8 cellular contexts compared by ENCODE assay signal in genomic region chr7:150405584-150406310, GRCh38. TPM values are rescaled to one million over a fixed set of nuclear protein-coding genes. Genes with fewer than 3 reads are reported as not detected.
DNase-seq lines count a peak whose midpoint lies in the region; ATAC-seq and TF ChIP-seq lines count a peak whose summit lies in the region.

No MANE protein-coding gene starts in this region.

- peak overlapping the region; percentile 32 for H2BK5ac ChIP-seq in trophoblast cell (ENCODE audit: low read depth, low read length, poor library complexity)

- POLR2A ChIA-PET in Caco-2 (lab: Charles Lee): interaction anchor here (0.6 to 1.8 kb wide), 4 partner anchors 22 to 90 kb away, joined by 3 to 5 read pairs (median 4); no protein-coding TSS in a partner anchor

- H3K9me3 ChIP-seq in Caco-2: no peaks in the 10 kb centered on the region
- H3K9me3 ChIP-seq in cardiac muscle cell (ENCODE audit: low read depth): no peaks in the 10 kb centered on the region
- H3K9me3 ChIP-seq in trophoblast cell (ENCODE audit: insufficient read depth, low read depth, low read length): peaks cover 1% of the 10 kb centered on the region

- peak overlapping the region; percentile 94 for H3K4ac ChIP-seq in trophoblast cell (ENCODE audit: low read depth, low read length)

- ATAC-seq in activated naive CD4-positive, alpha-beta T cell treated with anti-CD3 and anti-CD28 coated beads, Interleukin-2, amount 50 U/mL, for 72 hours: peak; percentile 34 to 35
- ATAC-seq in GM21515 (IDR thresholded peaks at IDR 0.05; ENCODE audit: unreplicated experiment): no peak
- ATAC-seq in GM21367 (IDR thresholded peaks at IDR 0.05; ENCODE audit: unreplicated experiment): no peak

- CTCF ChIA-PET in Caco-2 (lab: Charles Lee): interaction anchor here (0.7 to 1.2 kb wide), 2 partner anchors 28 to 321 kb away, joined by 5 to 7 read pairs; no protein-coding TSS in a partner anchor

- H3K36me3 Mint-ChIP-seq in Caco-2 (ENCODE audit: insufficient read depth, unreplicated experiment): peaks cover 6% of the 10 kb centered on the region
- no peaks in the 10 kb centered on the region for H3K36me3 Mint-ChIP-seq in activated naive CD4-positive, alpha-beta T cell treated with anti-CD3 and anti-CD28 coated beads, Interleukin-2, amount 50 U/mL, for 72 hours

- H3K4me1 Mint-ChIP-seq in Caco-2 (ENCODE audit: low read depth, unreplicated experiment): peaks cover 37% of the 10 kb centered on the region

- no TSS peak for BruUV-seq in Caco-2 (replicated peaks; lab: Mats Ljungman, UMichigan)

- H3K4me3 Mint-ChIP-seq in Caco-2 (ENCODE audit: unreplicated experiment): peak overlapping the region; percentile 88

- no CpG with 5 or more reads among the region's 35 CpGs for WGBS in trophoblast cell (ENCODE audit: extremely low coverage, insufficient coverage, insufficient read length)

- H3K14ac ChIP-seq in trophoblast cell (ENCODE audit: low read length): peak overlapping the region; percentile 91

- no peaks in the 10 kb centered on the region for H3K27me3 Mint-ChIP-seq in Caco-2 (ENCODE audit: insufficient read depth, unreplicated experiment)

- TF ChIP-seq CTCF in Caco-2 (IDR thresholded peaks at IDR 0.05; ENCODE audit: insufficient read depth in 1 of 2, low read depth in 1 of 2, low read length in 1 of 2, severe bottlenecking in 1 of 2, unreplicated experiment in 1 of 2) (no peak), LNCaP clone FGC (IDR thresholded peaks at IDR 0.05; ENCODE audit: control insufficient read depth, extremely low read depth, insufficient read depth) (no peak), cardiac muscle cell (IDR thresholded peaks at IDR 0.05; ENCODE audit: low read depth, low read length) (no peak)

- no peaks in the 10 kb centered on the region for H3K9me3 Mint-ChIP-seq in Caco-2 (ENCODE audit: unreplicated experiment)
- H3K9me3 Mint-ChIP-seq in activated naive CD4-positive, alpha-beta T cell treated with anti-CD3 and anti-CD28 coated beads, Interleukin-2, amount 50 U/mL, for 72 hours: no peaks in the 10 kb centered on the region

- H3K4me3 ChIP-seq in Caco-2 (ENCODE audit: low read depth, low read length) (peak overlapping the region; percentile 83), LNCaP clone FGC (ENCODE audit: low read depth, low read length) (peak overlapping the region; percentile 62), cardiac muscle cell (peak overlapping the region; percentile 66), trophoblast cell (ENCODE audit: low read depth, low read length) (peak overlapping the region; percentile 75)

- H3K79me2 ChIP-seq in trophoblast cell (ENCODE audit: control insufficient read depth, insufficient read depth, low read length, poor library complexity): peaks cover 36% of the 10 kb centered on the region

- peak overlapping the region; percentile 45 for H3K27ac Mint-ChIP-seq in Caco-2 (ENCODE audit: unreplicated experiment)
- H3K27ac Mint-ChIP-seq in activated naive CD4-positive, alpha-beta T cell treated with anti-CD3 and anti-CD28 coated beads, Interleukin-2, amount 50 U/mL, for 72 hours: peak overlapping the region; percentile 45 to 90

- H3K27me3 ChIP-seq in Caco-2 (replicated peaks; ENCODE audit: control insufficient read depth, insufficient read depth, low read length) (no peaks in the 10 kb centered on the region), cardiac muscle cell (no peaks in the 10 kb centered on the region), trophoblast cell (ENCODE audit: insufficient read depth, low read length) (no peaks in the 10 kb centered on the region)

- H3K23ac ChIP-seq in trophoblast cell (ENCODE audit: low read length): no peak overlapping the region

- peak overlapping the region; percentile 78 for H3K18ac ChIP-seq in trophoblast cell (ENCODE audit: low read length)

- H3K4me1 ChIP-seq in Caco-2 (peaks cover 42% of the 10 kb centered on the region), cardiac muscle cell (ENCODE audit: low read depth) (peaks cover 13% of the 10 kb centered on the region), trophoblast cell (ENCODE audit: control insufficient read depth in 1 of 2, insufficient read depth in 2 of 2, low read length in 2 of 2) (peaks cover 37 to 53% of the 10 kb centered on the region in 2 experiments)

- DNase-seq in Caco-2 (peak; percentile 42 to 55), LNCaP clone FGC (ENCODE audit: low read depth) (no peak), cardiac muscle cell (ENCODE audit: low read depth in 1 of 2, low spot score in 1 of 2) (peak in 1 of 2 donors; percentile 68), trophoblast cell (peak in 1 of 2 donors; percentile 10), OCI-M2 (lab: John Stamatoyannopoulos, UW; ENCODE audit: unreplicated experiment) (no peak)
- DNase-seq in activated naive CD4-positive, alpha-beta T cell treated with anti-CD3 and anti-CD28 coated beads, Interleukin-2, amount 50 U/mL, for 72 hours (ENCODE audit: low spot score in 2 of 2): peak in 1 of 2 donors; percentile 54

- H3K4me2 ChIP-seq in trophoblast cell (ENCODE audit: low read length): peak overlapping the region; percentile 56

- peak overlapping the region; percentile 88 for H2AFZ ChIP-seq in trophoblast cell (ENCODE audit: insufficient read depth, low read length, poor library complexity)

- H3K79me1 ChIP-seq in trophoblast cell (ENCODE audit: low read length): peaks cover 56% of the 10 kb centered on the region

- H4K12ac ChIP-seq in trophoblast cell (ENCODE audit: low read depth, low read length): peak overlapping the region; percentile 92

- peak overlapping the region; percentile 42 for H2AK5ac ChIP-seq in trophoblast cell (ENCODE audit: low read length)

- H3K36me3 ChIP-seq in Caco-2 (ENCODE audit: control insufficient read depth, insufficient read depth, low read length) (no peaks in the 10 kb centered on the region), cardiac muscle cell (no peaks in the 10 kb centered on the region), trophoblast cell (ENCODE audit: control insufficient read depth in 1 of 2, insufficient read depth in 2 of 2, low read length in 2 of 2) (peaks cover 29 to 30% of the 10 kb centered on the region in 2 experiments)

- intact Hi-C loops in Caco-2 (cut with micrococcal nuclease; ENCODE audit: unreplicated experiment): loop anchor here (1.0 kb wide), 5 partner anchors 16 to 49 kb away; partner anchors contain the start of genes REPIN1 and ZNF775

- peak overlapping the region; percentile 99 for H4K91ac ChIP-seq in trophoblast cell (ENCODE audit: low read depth, low read length)

- peak overlapping the region; percentile 44 for H3K9ac ChIP-seq in trophoblast cell (ENCODE audit: low read length)

- H2BK120ac ChIP-seq in trophoblast cell (ENCODE audit: insufficient read depth, low read length, poor library complexity): peak overlapping the region; percentile 98

- H4K8ac ChIP-seq in trophoblast cell (ENCODE audit: low read depth, low read length): peak overlapping the region; percentile 95

- peak overlapping the region; percentile 48 for H2BK12ac ChIP-seq in trophoblast cell (ENCODE audit: low read length)

- H3K27ac ChIP-seq in cardiac muscle cell (peak overlapping the region; percentile 15), trophoblast cell (ENCODE audit: low read depth, low read length) (peak overlapping the region; percentile 96)

RNA-seq across cellular contexts. Expression of gene ZNF775, which starts 26.6 kb away (rescaled TPM):
- total RNA-seq in Caco-2 (2022) (4.0 and 4.4 TPM in 2 replicates), cardiac muscle cell (31.7 and 34.3 TPM in 2 replicates)
- total RNA-seq in activated naive CD4-positive, alpha-beta T cell treated with anti-CD3 and anti-CD28 coated beads, Interleukin-2, amount 50 U/mL, for 72 hours: 1 to 10 TPM; 4.4 to 5.0 TPM
- polyA plus RNA-seq in cardiac muscle cell: 29.7 and 40.1 TPM in 2 replicates
- polyA plus RNA-seq in trophoblast cell (2013): 7.7 TPM in 2 replicates

RNA-seq across cellular contexts. Expression of gene REPIN1, which starts 37.1 kb away (rescaled TPM):
- total RNA-seq in Caco-2 (2022) (141 and 148 TPM in 2 replicates), cardiac muscle cell (222 and 270 TPM in 2 replicates)
- 10 to 100 TPM; 57.1 to 77.4 TPM for total RNA-seq in activated naive CD4-positive, alpha-beta T cell treated with anti-CD3 and anti-CD28 coated beads, Interleukin-2, amount 50 U/mL, for 72 hours
- polyA plus RNA-seq in cardiac muscle cell: 185 and 224 TPM in 2 replicates
- 165 and 168 TPM in 2 replicates for polyA plus RNA-seq in trophoblast cell (2013)

RNA-seq across cellular contexts. Expression of gene GIMAP8, which starts 44.7 kb away (rescaled TPM):
- total RNA-seq in Caco-2 (2022): 0.07 TPM in 1 of 2 replicates, not detected in the other
- total RNA-seq in activated naive CD4-positive, alpha-beta T cell treated with anti-CD3 and anti-CD28 coated beads, Interleukin-2, amount 50 U/mL, for 72 hours: 10 to 100 TPM; 13.5 to 17.7 TPM
- 0.11 and 0.24 TPM in 2 replicates for total RNA-seq in cardiac muscle cell
- polyA plus RNA-seq in cardiac muscle cell: 0.31 TPM in 1 of 2 replicates, not detected in the other
- 0.01 and 0.03 TPM in 2 replicates for polyA plus RNA-seq in trophoblast cell (2013)

Comparison
In these comparisons a context has a peak if more than half of its experiments do, and no peak if none do; other contexts are left out.
1. DNase-seq: peak in Caco-2 (2 of 2); none in LNCaP clone FGC (single experiment) and OCI-M2 (single experiment).
2. ATAC-seq: peak in activated naive CD4-positive, alpha-beta T cell treated with anti-CD3 and anti-CD28 coated beads, Interleukin-2, amount 50 U/mL, for 72 hours (2 of 2); none in GM21515 (single experiment) and GM21367 (single experiment).
3. RNA of gene GIMAP8, which starts 44.7 kb away (total RNA-seq): 13.5 to 17.7 TPM in activated naive CD4-positive, alpha-beta T cell treated with anti-CD3 and anti-CD28 coated beads, Interleukin-2, amount 50 U/mL, for 72 hours; 0.11 to 0.24 TPM in cardiac muscle cell and 0.07 TPM in Caco-2; every median in the first group is over 10 times any median in the second.
4. Peak in every context shown above with its lines, with median percentiles within 50 percentile points of each other: H3K4me3 ChIP-seq.